Comparison of ENCODE assay signal across 8 cellular contexts in the genomic region with DNA sequence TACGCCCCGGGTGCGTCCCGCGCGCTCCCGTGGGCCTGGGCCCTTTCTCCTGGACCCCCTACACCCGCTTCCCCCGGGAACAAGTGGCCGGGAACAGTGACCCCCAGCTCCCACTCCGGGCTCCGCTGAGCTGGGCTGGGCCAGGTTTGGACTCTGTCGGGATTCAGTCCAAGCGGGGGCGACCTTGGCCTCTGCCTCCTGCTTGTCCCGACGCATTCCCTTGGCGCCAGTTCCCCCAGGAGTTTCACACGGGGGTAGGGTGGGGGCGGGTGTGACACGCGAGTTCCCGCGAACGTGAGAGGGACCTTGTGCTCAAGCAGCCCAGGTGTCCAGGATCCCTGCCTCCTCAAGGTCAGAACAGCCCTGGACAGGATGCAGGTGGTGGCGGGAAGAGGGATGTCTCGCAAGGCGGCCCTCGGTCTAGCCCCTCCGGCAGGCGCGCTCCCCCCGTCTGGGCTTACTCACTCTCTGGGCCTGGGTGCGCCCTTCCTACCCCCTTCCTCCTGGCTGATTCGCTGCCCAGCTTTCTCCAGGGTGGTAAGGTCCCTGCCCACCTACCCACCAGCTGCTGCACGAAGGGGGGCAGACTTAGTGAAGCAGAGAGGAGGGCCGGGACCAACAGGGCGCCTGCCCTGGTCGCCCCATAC. TPM values are rescaled to one million over a fixed set of nuclear protein-coding genes. Genes with fewer than 3 reads are reported as not detected.
A peak's percentile ranks its signal among the peaks of the same experiment; 100 is the strongest.
DNase-seq lines count a peak whose midpoint lies in the region; ATAC-seq and TF ChIP-seq lines count a peak whose summit lies in the region.

No MANE protein-coding gene starts in this region.

- H3K36me3 ChIP-seq in BE2C, result peaks cover 7% of the 10 kb centered on the region
- no peaks in the 10 kb centered on the region for H3K36me3 ChIP-seq in mucosa of rectum (ENCODE audit: control insufficient read depth in 2 of 2, insufficient read depth in 2 of 2, low read length in 2 of 2)

- in situ Hi-C loops in G401 (cut with HindIII; ENCODE audit: low sequenced_read_pairs), result no loop called here

- H3K9me3 ChIP-seq in BE2C, result no peaks in the 10 kb centered on the region
- no peaks in the 10 kb centered on the region for H3K9me3 ChIP-seq in mucosa of rectum (ENCODE audit: control insufficient read depth in 2 of 2, low read length in 2 of 2)

- peak overlapping the region; percentile 67 for H3K4me3 ChIP-seq in BE2C (ENCODE audit: low read depth, low read length)
- peak overlapping the region; percentile 60 to 62 for H3K4me3 ChIP-seq in mucosa of rectum (ENCODE audit: low read length in 2 of 2)

- peaks cover 43% of the 10 kb centered on the region for H3K4me1 ChIP-seq in BE2C
- H3K4me1 ChIP-seq in mucosa of rectum (ENCODE audit: control insufficient read depth in 2 of 2, insufficient read depth in 2 of 2, low read length in 2 of 2), result peaks cover 20% of the 10 kb centered on the region in 2 donors

- peak overlapping the region; percentile 45 to 80 for H3K27ac ChIP-seq in mucosa of rectum (ENCODE audit: low read depth in 2 of 2, low read length in 2 of 2)

- TF ChIP-seq CTCF in BE2C (IDR thresholded peaks at IDR 0.05; ENCODE audit: low read depth, low read length), result no peak

- ATAC-seq in HG03280 (IDR thresholded peaks at IDR 0.05; ENCODE audit: unreplicated experiment), result no peak

- peak; percentile 62 for DNase-seq in BE2C
- DNase-seq in M059J (ENCODE audit: low read depth), result peak; percentile 53
- DNase-seq in dermis blood vessel endothelial cell, result peak; percentile 78
- no peak for DNase-seq in SW480 (ENCODE audit: low spot score)
- DNase-seq in NCI-H526 (lab: John Stamatoyannopoulos, UW), result no peak
- DNase-seq in G401 (ENCODE audit: low spot score), result no peak

- peak overlapping the region; percentile 26 to 28 for H3K9ac ChIP-seq in mucosa of rectum (ENCODE audit: low read depth in 1 of 2, low read length in 2 of 2)

- H3K27me3 ChIP-seq in BE2C, result no peaks in the 10 kb centered on the region
- peaks cover 22 to 30% of the 10 kb centered on the region in 2 donors for H3K27me3 ChIP-seq in mucosa of rectum (ENCODE audit: control insufficient read depth in 2 of 2, insufficient read depth in 2 of 2, low read length in 2 of 2)

RNA-seq across cellular contexts. Expression of a gene that starts 0.8 kb away (rescaled TPM):
- 2,068 TPM for polyA plus RNA-seq in BE2C (2012; ENCODE audit: insufficient read depth, insufficient read length, low read depth)
- 93.9 and 114 TPM in 2 replicates for total RNA-seq in M059J (2014; rRNA removed; shearing (Covaris generic))
- 265 and 324 TPM in 2 replicates for total RNA-seq in dermis blood vessel endothelial cell
- 184 and 209 TPM in 2 replicates for total RNA-seq in G401 (2014; rRNA removed; shearing (Covaris generic))

RNA-seq across cellular contexts. Expression of a gene that starts 11.3 kb away (rescaled TPM):
- polyA plus RNA-seq in BE2C (2012; ENCODE audit: insufficient read depth, insufficient read length, low read depth), result 451 TPM
- not detected in 2 replicates for total RNA-seq in M059J (2014; rRNA removed; shearing (Covaris generic))
- total RNA-seq in dermis blood vessel endothelial cell, result 0.42 and 0.68 TPM in 2 replicates
- 8.6 TPM in 1 of 2 replicates, not detected in the other for total RNA-seq in G401 (2014; rRNA removed; shearing (Covaris generic))

RNA-seq across cellular contexts. Expression of a gene that starts 15.7 kb away (rescaled TPM):
- 40.9 TPM for polyA plus RNA-seq in BE2C (2012; ENCODE audit: insufficient read depth, insufficient read length, low read depth)
- 10.2 and 22.4 TPM in 2 replicates for total RNA-seq in M059J (2014; rRNA removed; shearing (Covaris generic))
- 9.7 and 18.0 TPM in 2 replicates for total RNA-seq in dermis blood vessel endothelial cell
- 67.1 and 89.1 TPM in 2 replicates for total RNA-seq in G401 (2014; rRNA removed; shearing (Covaris generic))

RNA-seq across cellular contexts. Expression of a gene that starts 51.0 kb away (rescaled TPM):
- 11.3 TPM for polyA plus RNA-seq in BE2C (2012; ENCODE audit: insufficient read depth, insufficient read length, low read depth)
- total RNA-seq in M059J (2014; rRNA removed; shearing (Covaris generic)), result 1.9 and 5.4 TPM in 2 replicates
- total RNA-seq in dermis blood vessel endothelial cell, result 4.6 and 11.7 TPM in 2 replicates
- 23.8 and 39.1 TPM in 2 replicates for total RNA-seq in G401 (2014; rRNA removed; shearing (Covaris generic))

RNA-seq across cellular contexts. Expression of a gene that starts 55.8 kb away (rescaled TPM):
- 121 TPM for polyA plus RNA-seq in BE2C (2012; ENCODE audit: insufficient read depth, insufficient read length, low read depth)
- total RNA-seq in M059J (2014; rRNA removed; shearing (Covaris generic)), result 8.9 and 20.3 TPM in 2 replicates
- total RNA-seq in dermis blood vessel endothelial cell, result 43.4 and 55.5 TPM in 2 replicates
- total RNA-seq in G401 (2014; rRNA removed; shearing (Covaris generic)), result 44.9 and 55.1 TPM in 2 replicates

Comparison
In these comparisons a context has a peak if more than half of its experiments do, and no peak if none do; other contexts are left out.
1. DNase-seq: peak in BE2C (single experiment), M059J (single experiment) and dermis blood vessel endothelial cell (single experiment); none in SW480 (single experiment), NCI-H526 (0 of 2) and G401 (single experiment).